Comparison of ENCODE assay signal across 24 cellular contexts in genomic region chr10:110824660-110825059, GRCh38. TPM values are rescaled to one million over a fixed set of nuclear protein-coding genes. Genes with fewer than 3 reads are reported as not detected.
DNase-seq lines count a peak whose midpoint lies in the region; ATAC-seq, FAIRE-seq and TF ChIP-seq lines count a peak whose summit lies in the region.
"Had no signal": no experiment of that assay in that cellular context is flagged by ENCODE, and none has a peak within 500 bp of the region (broad histone marks: within the 10 kb centered on the region; RNA-seq: fewer than 3 reads in every experiment).

No MANE protein-coding gene starts in this region.

- H3K4me3 ChIP-seq in GM12878 (no peak overlapping the region), esophagus (ENCODE audit: low read depth in 1 of 2, low read length in 2 of 2) (no peak overlapping the region), neural progenitor cell (no peak overlapping the region), stomach (no peak overlapping the region)
- H3K4me3 ChIP-seq: K562, tibial artery had no signal

- no peak for TF ChIP-seq POLR2A in GM12878 (IDR thresholded peaks at IDR 0.05; ENCODE audit: low read depth, low read length)
- TF ChIP-seq POLR2A in stomach (IDR thresholded peaks at IDR 0.05): no peak

- 77% methylated on average over 5 of the region's 5 CpGs for WGBS in GM12878 (ENCODE audit: insufficient coverage, insufficient replicate concordance, low lambda C conversion rate, missing lambda C conversion rate)
- 64 to 71% methylated on average over 5 of the region's 5 CpGs for WGBS in esophagus, 2 donors
- 65 to 75% (median 68%) methylated on average over 5 of the region's 5 CpGs for WGBS in stomach, 5 donors

- TF ChIP-seq EP300 in GM12878 (IDR thresholded peaks at IDR 0.05; ENCODE audit: borderline replicate concordance in 1 of 2, control insufficient read depth in 1 of 2, low read depth in 2 of 2, low read length in 2 of 2): no peak
- TF ChIP-seq EP300 in stomach (IDR thresholded peaks at IDR 0.05): no peak

- no peaks in the 10 kb centered on the region for H3K36me3 ChIP-seq in GM12878 (ENCODE audit: control insufficient read depth in 2 of 2, insufficient read depth in 2 of 2, low read length in 1 of 2)
- no peaks in the 10 kb centered on the region for H3K36me3 ChIP-seq in esophagus (ENCODE audit: control insufficient read depth in 2 of 2, insufficient read depth in 2 of 2, low read length in 1 of 2)
- no peaks in the 10 kb centered on the region for H3K36me3 ChIP-seq in neural progenitor cell
- no peaks in the 10 kb centered on the region for H3K36me3 ChIP-seq in stomach
- H3K36me3 ChIP-seq: tibial artery had no signal

- TF ChIP-seq RAD21 in GM12878 (IDR thresholded peaks at IDR 0.05; ENCODE audit: insufficient read depth, low read depth, low read length): no peak

- TF ChIP-seq CTCF in GM12878 (IDR thresholded peaks at IDR 0.05 in 2 of 3, conservative IDR thresholded peaks at IDR 0.05 in 1 of 3; ENCODE audit: control insufficient read depth in 2 of 3, extremely low read depth in 1 of 3, insufficient read depth in 1 of 3, low read depth in 3 of 3, low read length in 3 of 3) (no peak), neural progenitor cell (IDR thresholded peaks at IDR 0.05) (no peak), stomach (IDR thresholded peaks at IDR 0.05) (no peak)

- no peaks in the 10 kb centered on the region for H3K9me3 Mint-ChIP-seq in neural progenitor cell
- H3K9me3 Mint-ChIP-seq: activated naive CD4-positive, alpha-beta T cell treated with anti-CD3 and anti-CD28 coated beads, Interleukin-2, amount 50 U/mL, for 72 hours; activated T-helper 1 cell treated with anti-CD3 and anti-CD28 coated beads, Interleukin-12 subunit alpha, Interleukin-12 subunit beta, Interleukin-2, Interleukin-4 antibody, amounts not matched to agents 30 ng/mL and 10 ng/mL and 1 ng/mL, durations not matched to agents 14 hours and 24 hours and 36 hours; CD4-positive, alpha-beta T cell; naive thymus-derived CD4-positive, alpha-beta T cell had no signal

- DNase-seq in GM12878 (ENCODE audit: low read depth, low spot score): no peak
- no peak for DNase-seq in neural progenitor cell (ENCODE audit: low spot score)
- DNase-seq in stomach: no peak
- no peak for DNase-seq in posterior vena cava (ENCODE audit: low spot score)
- no peak for DNase-seq in GF-D8 (lab: John Stamatoyannopoulos, UW)
- DNase-seq in foreskin melanocyte: no peak
- DNase-seq: activated CD4-positive, alpha-beta T cell treated with anti-CD3 and anti-CD28 coated beads for 36 hours; CD4-positive, alpha-beta T cell; cortex of kidney; hypothalamus; kidney; naive thymus-derived CD4-positive, alpha-beta T cell; NCI-H2171; NCI-H69; OCI-M1; tibial artery had no signal

- no peaks in the 10 kb centered on the region for H3K36me3 Mint-ChIP-seq in neural progenitor cell
- H3K36me3 Mint-ChIP-seq: activated naive CD4-positive, alpha-beta T cell treated with anti-CD3 and anti-CD28 coated beads, Interleukin-2, amount 50 U/mL, for 72 hours; naive thymus-derived CD4-positive, alpha-beta T cell had no signal

- H3K4me3 Mint-ChIP-seq in neural progenitor cell: no peak overlapping the region
- H3K4me3 Mint-ChIP-seq: activated CD4-positive, alpha-beta T cell treated with anti-CD3 and anti-CD28 coated beads for 36 hours; activated T-helper 1 cell treated with anti-CD3 and anti-CD28 coated beads, Interleukin-12 subunit alpha, Interleukin-12 subunit beta, Interleukin-2, Interleukin-4 antibody, amounts not matched to agents 30 ng/mL and 10 ng/mL and 1 ng/mL, durations not matched to agents 14 hours and 24 hours and 36 hours; CD4-positive, alpha-beta T cell; naive thymus-derived CD4-positive, alpha-beta T cell had no signal

- BruUV-seq in GM12878 (replicated peaks; lab: Mats Ljungman, UMichigan): no TSS peak

- H3K27ac ChIP-seq in GM12878 (ENCODE audit: control insufficient read depth, insufficient read depth) (no peak overlapping the region), esophagus (ENCODE audit: low read depth in 2 of 2, low read length in 1 of 2) (peak overlapping the region; percentile 64 to 72), neural progenitor cell (no peak overlapping the region), stomach (peak overlapping the region in 3 of 5 donors; percentile 2 to 84 (median 5))

- CTCF ChIA-PET in GM12878 (lab: Yijun Ruan, JAX): interaction anchor here (0.6 to 1.9 kb wide), 3 partner anchors 21 to 66 kb away, joined by 3 to 9 read pairs (median 4); no protein-coding TSS in a partner anchor

- H3K27ac Mint-ChIP-seq in neural progenitor cell: peak overlapping the region; percentile 48
- H3K27ac Mint-ChIP-seq: activated CD4-positive, alpha-beta T cell treated with anti-CD3 and anti-CD28 coated beads for 36 hours; activated naive CD4-positive, alpha-beta T cell treated with anti-CD3 and anti-CD28 coated beads, Interleukin-2, amount 50 U/mL, for 72 hours; activated T-helper 1 cell treated with anti-CD3 and anti-CD28 coated beads, Interleukin-12 subunit alpha, Interleukin-12 subunit beta, Interleukin-2, Interleukin-4 antibody, amounts not matched to agents 30 ng/mL and 10 ng/mL and 1 ng/mL, durations not matched to agents 14 hours and 24 hours and 36 hours; CD4-positive, alpha-beta T cell; naive thymus-derived CD4-positive, alpha-beta T cell had no signal

- in situ Hi-C loops in GM12878 (cut with MboI): no loop called here

- SMC1A ChIA-PET in GM12878 (lab: Charles Lee; ENCODE audit: uncharacterized antibody, unreplicated experiment): interaction anchor here (0.6 to 10.8 kb wide), 10 partner anchors 10 to 1497 kb away, joined by 3 to 57 read pairs (median 5); no protein-coding TSS in a partner anchor

- H3K4me1 ChIP-seq in GM12878 (ENCODE audit: control insufficient read depth, insufficient read depth, low read length) (peaks cover 3% of the 10 kb centered on the region; the same call in 1 of the 2 replicates), esophagus (ENCODE audit: control insufficient read depth in 2 of 2, insufficient read depth in 2 of 2, low read length in 1 of 2) (peaks cover 14 to 17% of the 10 kb centered on the region in 2 donors), neural progenitor cell (peaks cover 56% of the 10 kb centered on the region), stomach (peaks cover 48 to 96% (median 63%) of the 10 kb centered on the region in 4 donors)

- POLR2A ChIA-PET in GM12878 (lab: Charles Lee): interaction anchor here (1.4 to 1.9 kb wide), 2 partner anchors 11 to 18 kb away, joined by 5 to 9 read pairs; no protein-coding TSS in a partner anchor

- H3K9ac ChIP-seq in GM12878 (ENCODE audit: control insufficient read depth, insufficient read depth, low read length): no peak overlapping the region
- no peak overlapping the region for H3K9ac ChIP-seq in neural progenitor cell

- H2AFZ ChIP-seq in GM12878 (ENCODE audit: control insufficient read depth, low read depth, low read length) (no peak overlapping the region), neural progenitor cell (replicated peaks) (peak overlapping the region; percentile 55)

- H3K79me2 ChIP-seq in GM12878 (ENCODE audit: control insufficient read depth, insufficient read depth, low read length) (no peaks in the 10 kb centered on the region), neural progenitor cell (ENCODE audit: low read depth) (no peaks in the 10 kb centered on the region)

- H3K4me2 ChIP-seq in GM12878 (ENCODE audit: control insufficient read depth, insufficient read depth): no peak overlapping the region
- H3K4me2 ChIP-seq in neural progenitor cell: no peak overlapping the region

- ATAC-seq in GM12878: no peak
- ATAC-seq: activated CD4-positive, alpha-beta T cell treated with anti-CD3 and anti-CD28 coated beads for 36 hours; activated naive CD4-positive, alpha-beta T cell treated with anti-CD3 and anti-CD28 coated beads, Interleukin-2, amount 50 U/mL, for 72 hours; K562; naive thymus-derived CD4-positive, alpha-beta T cell; Right ventricle myocardium inferior had no signal

- no peaks in the 10 kb centered on the region for H3K27me3 ChIP-seq in GM12878 (replicated peaks in 1 of 2; ENCODE audit: control insufficient read depth in 2 of 2, insufficient read depth in 2 of 2, low read length in 1 of 2)
- H3K27me3 ChIP-seq in esophagus (ENCODE audit: control insufficient read depth in 1 of 2, insufficient read depth in 2 of 2, low read length in 2 of 2): no peaks in the 10 kb centered on the region
- no peaks in the 10 kb centered on the region for H3K27me3 ChIP-seq in neural progenitor cell
- H3K27me3 ChIP-seq in stomach: no peaks in the 10 kb centered on the region
- H3K27me3 ChIP-seq: tibial artery had no signal

- H3K27me3 Mint-ChIP-seq in neural progenitor cell (ENCODE audit: insufficient read depth, low read depth): peaks cover 9% of the 10 kb centered on the region
- H3K27me3 Mint-ChIP-seq: activated CD4-positive, alpha-beta T cell treated with anti-CD3 and anti-CD28 coated beads for 36 hours; CD4-positive, alpha-beta T cell had no signal

- H3K4me1 Mint-ChIP-seq in neural progenitor cell: peaks cover 91% of the 10 kb centered on the region

- FAIRE-seq in GM12878 (lab: Jason Lieb, UNC): no peak
- FAIRE-seq: GM12892, H54, K562, kidney, TTC549 had no signal

- intact Hi-C loops in GM12878 (cut with micrococcal nuclease; ENCODE audit: unreplicated experiment) (no loop called here), stomach (cut with DNase I; ENCODE audit: low total_unique reads) (no loop called here), posterior vena cava (cut with DNase I) (loop anchor here in 1 of 2 donors (5.0 kb wide), 1 partner anchor 48 kb away; the partner anchor contains the start of gene PDCD4)

- no peaks in the 10 kb centered on the region for H3K9me3 ChIP-seq in GM12878 (replicated peaks; ENCODE audit: control insufficient read depth, insufficient read depth, low read length)
- no peaks in the 10 kb centered on the region for H3K9me3 ChIP-seq in esophagus (ENCODE audit: control insufficient read depth in 2 of 2, insufficient read depth in 1 of 2, low read depth in 1 of 2, low read length in 1 of 2)
- H3K9me3 ChIP-seq in neural progenitor cell (ENCODE audit: low read depth): no peaks in the 10 kb centered on the region
- H3K9me3 ChIP-seq in stomach: no peaks in the 10 kb centered on the region
- H3K9me3 ChIP-seq: tibial artery had no signal

- H3F3A ChIP-seq in neural progenitor cell (ENCODE audit: low read depth): peaks cover 23% of the 10 kb centered on the region

- RAD21 ChIA-PET in GM12878 (lab: Charles Lee; ENCODE audit: unreplicated experiment): interaction anchor here (0.5 to 2.2 kb wide), 4 partner anchors 11 to 32 kb away, joined by 3 to 6 read pairs (median 4); no protein-coding TSS in a partner anchor

- H4K20me1 ChIP-seq in GM12878 (ENCODE audit: control insufficient read depth, insufficient read depth) (no peaks in the 10 kb centered on the region), neural progenitor cell (ENCODE audit: low read depth) (no peaks in the 10 kb centered on the region)

RNA-seq across cellular contexts. Expression of gene PDCD4, which starts 47.1 kb away (rescaled TPM):
- total RNA-seq in GM12878 (2013; cell fraction: nucleolus; rRNA removed): 343 and 354 TPM in 2 replicates
- 106 and 108 TPM in 2 replicates for total RNA-seq in GM12878 (2014; rRNA removed)
- 168 and 179 TPM in 2 replicates for total RNA-seq in GM12878 (2014; rRNA removed; fragmentation: Illumina TruSeq; extraction: Trizol)
- total RNA-seq in GM12878 (2021): 169 and 181 TPM in 2 replicates
- polyA plus RNA-seq in GM12878 (2011; ENCODE audit: low read depth): 158 TPM
- 189 and 280 TPM in 2 replicates for polyA plus RNA-seq in GM12878 (2011; rRNA removed)
- polyA plus RNA-seq in GM12878 (2011; cell fraction: cytosol; rRNA removed): 33.8 and 38.8 TPM in 2 replicates
- 93.5 and 111 TPM in 2 replicates for polyA plus RNA-seq in GM12878 (2011; cell fraction: nucleus; rRNA removed)
- 313 and 387 TPM in 2 replicates for polyA plus RNA-seq in GM12878 (2012)
- 219 and 380 TPM in 2 replicates for polyA plus RNA-seq in GM12878 (2014; fragmentation: Illumina TruSeq; extraction: Trizol)
- 100 to 1,000 TPM; 101 to 138 TPM for polyA plus RNA-seq in GM12878 (2014; fragmentation: Nextera tagmentation; extraction: Ambion mirVana)
- 155 and 174 TPM in 2 replicates for polyA plus RNA-seq in GM12878 (2014; rRNA removed)
- 100 to 1,000 TPM; 341 to 372 TPM for polyA plus RNA-seq in GM12878 (2016; fragmentation: Nextera tagmentation; extraction: Ambion mirVana)
- polyA minus RNA-seq in GM12878 (2011; rRNA and poly(A)+ RNA removed): 37.1 and 72.9 TPM in 2 replicates
- polyA minus RNA-seq in GM12878 (2011; cell fraction: cytosol; rRNA and poly(A)+ RNA removed): 31.5 and 42.2 TPM in 2 replicates
- 57.9 and 72.6 TPM in 2 replicates for polyA minus RNA-seq in GM12878 (2011; cell fraction: nucleus; rRNA and poly(A)+ RNA removed)
- polyA plus RNA-seq in esophagus: 100 to 1,000 TPM; 116 to 203 TPM
- total RNA-seq in neural progenitor cell (ENCODE audit: low replicate concordance): 57.7 and 106 TPM in 2 replicates
- 100 to 1,000 TPM in 3 of 5 donors, 10 to 100 TPM in 2; 39.3 to 605 (median 130) TPM for total RNA-seq in stomach
- 100 to 1,000 TPM; 111 to 122 (median 115) TPM for polyA plus RNA-seq in stomach
- 10 to 100 TPM; 54.9 to 55.0 TPM for total RNA-seq in posterior vena cava

Comparison
In these comparisons a context has a peak if more than half of its experiments do, and no peak if none do; other contexts are left out.
1. H3K27ac ChIP-seq: peak in esophagus (2 of 2) and stomach (3 of 5); none in GM12878 (single experiment) and neural progenitor cell (single experiment).